8 cellular contexts compared by ENCODE assay signal in the genomic region with DNA sequence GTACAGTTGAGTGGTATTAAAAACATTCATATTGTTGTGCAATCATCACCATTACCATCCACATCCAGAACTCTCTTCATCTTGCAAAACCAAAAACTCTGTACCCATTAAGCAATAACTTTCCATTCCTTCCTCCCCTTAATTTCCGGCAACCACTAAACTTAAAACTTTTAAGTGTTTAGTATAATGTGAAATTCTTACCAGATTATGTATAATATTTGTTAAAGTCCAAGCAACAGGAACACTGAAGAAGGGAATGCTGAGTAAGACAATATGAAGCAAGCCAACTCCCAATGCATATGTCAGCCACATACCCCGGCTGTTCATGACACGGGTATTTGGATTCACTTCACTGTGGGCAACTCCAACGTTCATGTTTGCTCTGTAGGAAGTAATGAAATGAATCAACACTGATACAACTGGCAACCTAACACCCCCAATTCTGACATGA. TPM values are rescaled to one million over a fixed set of nuclear protein-coding genes. Genes with fewer than 3 reads are reported as not detected.
A peak's percentile ranks its signal among the peaks of the same experiment; 100 is the strongest.
DNase-seq lines count a peak whose midpoint lies in the region; ATAC-seq and TF ChIP-seq lines count a peak whose summit lies in the region.

No MANE protein-coding gene starts in this region.

- peaks cover 60% of the 10 kb centered on the region for H3K36me3 Mint-ChIP-seq in activated CD8-positive, alpha-beta T cell treated with anti-CD3 and anti-CD28 coated beads for 36 hours (ENCODE audit: low read depth)

- no peaks in the 10 kb centered on the region for H3K27me3 Mint-ChIP-seq in activated CD8-positive, alpha-beta T cell treated with anti-CD3 and anti-CD28 coated beads for 36 hours

- no peaks in the 10 kb centered on the region for H3K9me3 ChIP-seq in iPS-15b (ENCODE audit: control insufficient read depth, insufficient read depth, low read length)

- no peak for TF ChIP-seq CTCF in 22Rv1 (IDR thresholded peaks at IDR 0.05)
- TF ChIP-seq CTCF in activated CD8-positive, alpha-beta T cell treated with anti-CD3 and anti-CD28 coated beads for 36 hours (IDR thresholded peaks at IDR 0.05): no peak

- H3K27me3 ChIP-seq in iPS-15b (ENCODE audit: control insufficient read depth, insufficient read depth, low read length): no peaks in the 10 kb centered on the region

- H3K4me1 Mint-ChIP-seq in activated CD8-positive, alpha-beta T cell treated with anti-CD3 and anti-CD28 coated beads for 36 hours (ENCODE audit: low read depth): peaks cover 59% of the 10 kb centered on the region

- peaks cover 3% of the 10 kb centered on the region for H3K36me3 ChIP-seq in iPS-15b (ENCODE audit: control insufficient read depth, insufficient read depth, low read length)

- H3K27ac Mint-ChIP-seq in activated CD8-positive, alpha-beta T cell treated with anti-CD3 and anti-CD28 coated beads for 36 hours: peak overlapping the region; percentile 97

- POLR2A ChIA-PET in activated CD8-positive, alpha-beta T cell treated with anti-CD3 and anti-CD28 coated beads for 36 hours (lab: Charles Lee): interaction anchor here (1.0 kb wide), 1 partner anchor 9 kb away, joined by 4 read pairs; no protein-coding TSS in a partner anchor

- intact Hi-C loops in activated CD8-positive, alpha-beta T cell treated with anti-CD3 and anti-CD28 coated beads for 36 hours (cut with micrococcal nuclease): loop anchor here (2.0 kb wide), 1 partner anchor 19 kb away; the partner anchor contains the start of gene OSGEPL1

- peak overlapping the region; percentile 89; the same call in 1 of the 2 replicates for H3K27ac ChIP-seq in 22Rv1

- no peaks in the 10 kb centered on the region for H3K9me3 Mint-ChIP-seq in activated CD8-positive, alpha-beta T cell treated with anti-CD3 and anti-CD28 coated beads for 36 hours

- H3K4me1 ChIP-seq in iPS-15b (ENCODE audit: control insufficient read depth, insufficient read depth, low read length): peaks cover 8% of the 10 kb centered on the region

- peak overlapping the region; percentile 92 for H3K4me3 ChIP-seq in iPS-15b (ENCODE audit: low read depth, low read length)

- CTCF ChIA-PET in activated CD8-positive, alpha-beta T cell treated with anti-CD3 and anti-CD28 coated beads for 36 hours (lab: Charles Lee): interaction anchor here (0.7 to 4.2 kb wide), 2 partner anchors 9 to 20 kb away, joined by 3 to 23 read pairs; partner anchors contain the start of gene OSGEPL1

- no peak for ATAC-seq in activated CD8-positive, alpha-beta T cell treated with anti-CD3 and anti-CD28 coated beads for 36 hours
- ATAC-seq in HG03159 (IDR thresholded peaks at IDR 0.05; ENCODE audit: unreplicated experiment): no peak
- ATAC-seq in GM21526 (IDR thresholded peaks at IDR 0.05; ENCODE audit: low FRiP score, unreplicated experiment): no peak
- ATAC-seq in GM21390 (IDR thresholded peaks at IDR 0.05; ENCODE audit: unreplicated experiment): no peak

- no peak overlapping the region for H3K9ac ChIP-seq in iPS-15b (ENCODE audit: low read depth, low read length)

- peak overlapping the region; percentile 97 for H3K4me3 Mint-ChIP-seq in activated CD8-positive, alpha-beta T cell treated with anti-CD3 and anti-CD28 coated beads for 36 hours

- DNase-seq in HCEC 1CT (peak; percentile 69), NCI-H1930 (lab: John Stamatoyannopoulos, UW) (no peak)
- peak; percentile 36 for DNase-seq in activated CD8-positive, alpha-beta T cell treated with anti-CD3 and anti-CD28 coated beads for 36 hours

RNA-seq across cellular contexts. Expression of gene ORMDL1, which starts 1.9 kb away (rescaled TPM):
- total RNA-seq in activated CD8-positive, alpha-beta T cell treated with anti-CD3 and anti-CD28 coated beads for 36 hours: 10 to 100 TPM; 48.2 to 53.7 TPM

RNA-seq across cellular contexts. Expression of gene PMS1, which starts 2.0 kb away (rescaled TPM):
- total RNA-seq in activated CD8-positive, alpha-beta T cell treated with anti-CD3 and anti-CD28 coated beads for 36 hours: 10 to 100 TPM; 44.3 to 58.5 TPM

RNA-seq across cellular contexts. Expression of gene OSGEPL1, which starts 19.7 kb away (rescaled TPM):
- total RNA-seq in activated CD8-positive, alpha-beta T cell treated with anti-CD3 and anti-CD28 coated beads for 36 hours: 10 to 100 TPM; 14.7 to 16.2 TPM

Comparison
In these comparisons a context has a peak if more than half of its experiments do, and no peak if none do; other contexts are left out.
1. DNase-seq: peak in HCEC 1CT (single experiment) and activated CD8-positive, alpha-beta T cell treated with anti-CD3 and anti-CD28 coated beads for 36 hours (single experiment); none in NCI-H1930 (0 of 2).